36 cellular contexts compared by ENCODE assay signal in the genomic region with DNA sequence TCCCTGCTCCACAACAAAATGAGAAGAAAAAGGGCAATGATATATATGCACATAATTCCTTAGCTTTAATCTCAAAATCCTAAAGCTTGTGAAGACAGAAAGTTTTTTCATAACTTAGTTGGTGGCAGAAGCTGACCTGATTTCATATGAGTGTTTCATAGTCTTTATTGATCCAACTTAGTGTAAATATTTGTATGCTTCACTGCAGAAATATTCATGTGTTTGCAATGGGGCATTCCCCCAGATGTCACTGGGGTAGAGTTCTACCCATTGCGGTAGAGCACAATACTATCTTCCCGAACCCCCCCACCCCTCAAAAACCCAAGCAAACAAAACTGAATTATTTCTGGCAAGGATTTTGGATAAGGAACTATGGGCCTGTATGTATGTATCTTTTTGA.
"Had no signal": no experiment of that assay in that cellular context is flagged by ENCODE, and none has a peak within 500 bp of the region (broad histone marks: within the 10 kb centered on the region; RNA-seq: fewer than 3 reads in every experiment).

No MANE protein-coding gene starts in this region.

- ATAC-seq: esophagus mucosa, lower lobe of right lung had no signal

- H3K9me3 Mint-ChIP-seq: activated naive CD4-positive, alpha-beta T cell treated with anti-CD3 and anti-CD28 coated beads for 36 hours; activated naive CD8-positive, alpha-beta T cell treated with anti-CD3 and anti-CD28 coated beads for 36 hours; activated T-helper 1 cell treated with anti-CD3 and anti-CD28 coated beads, Interleukin-12 subunit alpha, Interleukin-12 subunit beta, Interleukin-2, Interleukin-4 antibody, amounts not matched to agents 30 ng/mL and 10 ng/mL and 1 ng/mL, durations not matched to agents 14 hours and 24 hours and 36 hours; brain; immature natural killer cell; naive B cell; nephron progenitor cell; T-helper 2 cell treated with Interferon-gamma antibody and Interleukin-4, amounts not matched to agents 5 μg/mL and 100 μg/mL, for 36 hours had no signal

- H3K9me3 ChIP-seq: adrenal gland, lower lobe of right lung, neutrophil, ovary, prostate gland, spleen, thoracic aorta, upper lobe of left lung had no signal

- H3K4me3 ChIP-seq: adrenal gland, lower lobe of right lung, ovary, prostate gland, spleen, thoracic aorta, upper lobe of left lung had no signal

- H3K36me3 ChIP-seq: adrenal gland, lower lobe of right lung, neutrophil, ovary, prostate gland, spleen, thoracic aorta, upper lobe of left lung had no signal

- H3K4me1 ChIP-seq: adrenal gland, lower lobe of right lung, prostate gland, spleen, upper lobe of left lung had no signal

- H3K27ac Mint-ChIP-seq: activated naive CD4-positive, alpha-beta T cell treated with anti-CD3 and anti-CD28 coated beads for 36 hours; activated naive CD8-positive, alpha-beta T cell treated with anti-CD3 and anti-CD28 coated beads for 36 hours; activated T-helper 1 cell treated with anti-CD3 and anti-CD28 coated beads, Interleukin-12 subunit alpha, Interleukin-12 subunit beta, Interleukin-2, Interleukin-4 antibody, amounts not matched to agents 30 ng/mL and 10 ng/mL and 1 ng/mL, durations not matched to agents 14 hours and 24 hours and 36 hours; brain; immature natural killer cell; naive B cell; nephron progenitor cell; T-helper 2 cell treated with Interferon-gamma antibody and Interleukin-4, amounts not matched to agents 5 μg/mL and 100 μg/mL, for 36 hours had no signal

- FAIRE-seq: endothelial cell of umbilical vein, kidney, TTC549 had no signal

- H3K4me1 Mint-ChIP-seq: activated naive CD8-positive, alpha-beta T cell treated with anti-CD3 and anti-CD28 coated beads for 36 hours; immature natural killer cell; naive B cell had no signal

- H3K36me3 Mint-ChIP-seq: activated naive CD8-positive, alpha-beta T cell treated with anti-CD3 and anti-CD28 coated beads for 36 hours; brain; immature natural killer cell; naive B cell had no signal

- H3K4me3 Mint-ChIP-seq: activated naive CD4-positive, alpha-beta T cell treated with anti-CD3 and anti-CD28 coated beads for 36 hours; activated naive CD8-positive, alpha-beta T cell treated with anti-CD3 and anti-CD28 coated beads for 36 hours; activated T-helper 1 cell treated with anti-CD3 and anti-CD28 coated beads, Interleukin-12 subunit alpha, Interleukin-12 subunit beta, Interleukin-2, Interleukin-4 antibody, amounts not matched to agents 30 ng/mL and 10 ng/mL and 1 ng/mL, durations not matched to agents 14 hours and 24 hours and 36 hours; brain; immature natural killer cell; naive B cell; nephron progenitor cell; T-helper 2 cell treated with Interferon-gamma antibody and Interleukin-4, amounts not matched to agents 5 μg/mL and 100 μg/mL, for 36 hours had no signal

- DNase-seq: activated CD4-positive, alpha-beta T cell treated with anti-CD3 and anti-CD28 coated beads for 4 hours; activated CD4-positive, alpha-beta T cell treated with anti-CD3 and anti-CD28 coated beads, Interleukin-2, amount 50 U/mL, for 48 hours; activated CD8-positive, alpha-beta memory T cell treated with anti-CD3 and anti-CD28 coated beads for 24 hours; activated effector memory CD4-positive, alpha-beta T cell treated with anti-CD3 and anti-CD28 coated beads, Interleukin-2, amount 50 U/mL, for 16 hours; activated naive CD4-positive, alpha-beta T cell treated with anti-CD3 and anti-CD28 coated beads for 36 hours; activated naive CD8-positive, alpha-beta T cell treated with anti-CD3 and anti-CD28 coated beads for 36 hours; activated T-cell treated with anti-CD3 and anti-CD28 coated beads, Interleukin-2, amount 50 U/mL, for 1 hour; adrenal gland; aorta; caudate nucleus; cortex of kidney; foreskin fibroblast; head of caudate nucleus; hypothalamus; immature natural killer cell; kidney; lower lobe of right lung; naive B cell; nephron progenitor cell; ovary; retina; spleen; stimulated activated CD4-positive, alpha-beta T cell treated with anti-CD3 and anti-CD28 coated beads, Interleukin-2, amount 100 ng/mL, for 48 hours; stimulated activated naive CD4-positive, alpha-beta T cell treated with Interleukin-2 at 50 U/mL for 16 hours; T-helper 1 cell; upper lobe of left lung had no signal

- H3K27ac ChIP-seq: adrenal gland, lower lobe of right lung, neutrophil, ovary, prostate gland, spleen, upper lobe of left lung, VCaP had no signal

- H3K27me3 ChIP-seq: adrenal gland, neutrophil, ovary, spleen, upper lobe of left lung had no signal
